10 cellular contexts compared by ENCODE assay signal in the genomic region with DNA sequence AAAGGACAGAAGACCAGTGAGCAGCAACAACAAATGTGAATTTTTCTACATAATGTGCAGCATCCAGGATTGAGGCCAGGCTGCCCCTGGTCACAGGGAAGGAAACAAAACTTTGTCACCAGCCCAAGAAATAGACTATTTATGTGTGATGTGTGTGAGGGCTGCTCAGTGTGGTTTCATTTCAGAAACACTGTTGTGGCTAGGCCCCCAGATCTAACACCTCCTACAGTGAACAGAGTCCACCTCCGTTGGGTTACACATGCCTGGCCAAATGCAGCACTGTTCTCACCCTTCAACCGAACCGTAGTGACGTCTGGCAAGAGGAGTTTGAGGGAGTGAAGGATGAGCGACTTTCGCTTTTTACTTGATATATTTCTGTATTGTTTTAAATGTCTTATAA.
DNase-seq lines count a peak whose midpoint lies in the region; ATAC-seq lines count a peak whose summit lies in the region.
"Had no signal": no experiment of that assay in that cellular context is flagged by ENCODE, and none has a peak within 500 bp of the region (broad histone marks: within the 10 kb centered on the region; RNA-seq: fewer than 3 reads in every experiment).

No MANE protein-coding gene starts in this region.

- peak overlapping the region; percentile 87 to 100 (median 99) for H3K27ac Mint-ChIP-seq in immature natural killer cell

- peak; percentile 89 to 91 (median 91) for DNase-seq in immature natural killer cell
- DNase-seq in activated effector memory CD4-positive, alpha-beta T cell treated with Interleukin-2 at 50 U/mL for 16 hours: no peak
- no peak for DNase-seq in Ammon's horn (ENCODE audit: low spot score)
- no peak for DNase-seq in nucleus accumbens (lab: John Stamatoyannopoulos, UW)
- DNase-seq: Calu3, kidney glomerular epithelial cell had no signal

- H3K4me1 Mint-ChIP-seq in immature natural killer cell: peaks cover 52 to 57% of the 10 kb centered on the region in 2 donors

- peaks cover 10 to 12% (median 11%) of the 10 kb centered on the region in 3 donors for H3K27me3 Mint-ChIP-seq in immature natural killer cell (ENCODE audit: low read depth in 3 of 3)

- H3K9me3 Mint-ChIP-seq in immature natural killer cell: no peaks in the 10 kb centered on the region

- peaks cover 0 to 11% (median 4%) of the 10 kb centered on the region in 3 donors for H3K36me3 Mint-ChIP-seq in immature natural killer cell

- ATAC-seq in GM18498 (IDR thresholded peaks at IDR 0.05; ENCODE audit: unreplicated experiment) (peak; percentile 92), GM19467 (IDR thresholded peaks at IDR 0.05; ENCODE audit: unreplicated experiment) (peak; percentile 73), HG03108 (IDR thresholded peaks at IDR 0.05; ENCODE audit: unreplicated experiment) (peak; percentile 48)
- ATAC-seq in activated CD4-positive, CD25-positive, alpha-beta regulatory T cell treated with anti-CD3 and anti-CD28 coated beads, Interleukin-2, amount 50 U/mL, for 24 hours: no peak

- H3K4me3 Mint-ChIP-seq in immature natural killer cell: peak overlapping the region; percentile 80 to 93 (median 90)

Comparison
In these comparisons a context has a peak if more than half of its experiments do, and no peak if none do; other contexts are left out.
1. ATAC-seq: peak in GM18498 (single experiment), GM19467 (single experiment) and HG03108 (single experiment); none in activated CD4-positive, CD25-positive, alpha-beta regulatory T cell treated with anti-CD3 and anti-CD28 coated beads, Interleukin-2, amount 50 U/mL, for 24 hours (0 of 2).
2. DNase-seq: peak in immature natural killer cell (3 of 3); none in activated effector memory CD4-positive, alpha-beta T cell treated with Interleukin-2 at 50 U/mL for 16 hours (single experiment), Ammon's horn (single experiment) and nucleus accumbens (0 of 56).